Comparison of ENCODE assay signal across 11 cellular contexts in the genomic region with DNA sequence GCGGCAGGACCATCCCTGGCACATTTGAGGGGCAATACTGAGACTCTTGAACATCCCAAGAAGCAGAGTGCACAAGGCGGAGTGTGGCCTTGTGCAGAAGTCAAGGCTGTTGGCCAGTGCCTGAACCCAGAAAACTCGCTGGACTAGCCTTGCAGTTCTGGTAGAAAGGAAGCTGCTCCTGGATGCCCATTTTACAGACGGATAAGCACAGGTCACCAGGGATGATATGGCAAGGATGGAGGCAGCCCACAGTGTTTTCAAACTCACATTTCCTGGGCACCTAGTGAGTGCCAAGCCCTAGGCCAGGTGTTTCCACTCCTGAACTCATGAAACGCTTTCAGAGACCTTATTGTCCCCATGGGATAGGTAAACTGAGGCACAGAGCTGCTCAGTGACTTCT. TPM values are rescaled to one million over a fixed set of nuclear protein-coding genes. Genes with fewer than 3 reads are reported as not detected.
A peak's percentile ranks its signal among the peaks of the same experiment; 100 is the strongest.
DNase-seq lines count a peak whose midpoint lies in the region; ATAC-seq and TF ChIP-seq lines count a peak whose summit lies in the region.
"Had no signal": no experiment of that assay in that cellular context is flagged by ENCODE, and none has a peak within 500 bp of the region (broad histone marks: within the 10 kb centered on the region; RNA-seq: fewer than 3 reads in every experiment).

No MANE protein-coding gene starts in this region.

- intact Hi-C loops in heart right ventricle (cut with DNase I): loop anchor here in 9 of 10 donors (2.0 to 10.0 kb wide), 8 partner anchors 68 to 238 kb away; a partner anchor contains a TSS
- intact Hi-C loops in cardiac septum (cut with DNase I): loop anchor here (2.0 to 5.0 kb wide), 2 partner anchors 34 to 230 kb away; no protein-coding TSS in a partner anchor
- intact Hi-C loops in transverse colon (cut with DNase I; ENCODE audit: low total_unique reads): loop anchor here (10.0 kb wide), 1 partner anchor 232 kb away; no protein-coding TSS in a partner anchor
- intact Hi-C loops in upper lobe of right lung (cut with DNase I): no loop called here

- TF ChIP-seq EP300 in transverse colon (IDR thresholded peaks at IDR 0.05; ENCODE audit: low read depth): no peak

- WGBS in heart right ventricle, 2 donors: 83 to 84% methylated on average over 5 of the region's 5 CpGs
- 82 to 94% methylated on average over 4 to 5 of the region's 5 CpGs for WGBS in transverse colon (ENCODE audit: low coverage in 1 of 2), 2 donors

- H3K4me1 Mint-ChIP-seq in brain: peaks cover 45% of the 10 kb centered on the region
- peaks cover 40 to 76% (median 54%) of the 10 kb centered on the region in 4 donors for H3K4me1 Mint-ChIP-seq in naive thymus-derived CD8-positive, alpha-beta T cell

- peak overlapping the region in 8 of 10 donors; percentile 2 to 98 (median 54) for H3K27ac ChIP-seq in heart right ventricle
- H3K27ac ChIP-seq in transverse colon: peak overlapping the region; percentile 98 to 99 (median 98)
- H3K27ac ChIP-seq in upper lobe of right lung: no peak overlapping the region
- H3K27ac ChIP-seq: parathyroid adenoma had no signal

- TF ChIP-seq CTCF in heart right ventricle (IDR thresholded peaks at IDR 0.05): no peak
- TF ChIP-seq CTCF in brain (conservative IDR thresholded peaks at IDR 0.05): no peak
- no peak for TF ChIP-seq CTCF in transverse colon (IDR thresholded peaks at IDR 0.05)
- no peak for TF ChIP-seq CTCF in upper lobe of right lung (IDR thresholded peaks at IDR 0.05)

- peaks cover 0 to 2% (median 0%) of the 10 kb centered on the region in 5 experiments for H3K9me3 Mint-ChIP-seq in brain
- no peaks in the 10 kb centered on the region for H3K9me3 Mint-ChIP-seq in naive thymus-derived CD8-positive, alpha-beta T cell

- H3K36me3 Mint-ChIP-seq in brain: no peaks in the 10 kb centered on the region
- no peaks in the 10 kb centered on the region for H3K36me3 Mint-ChIP-seq in naive thymus-derived CD8-positive, alpha-beta T cell

- ATAC-seq in heart right ventricle: no peak
- no peak for ATAC-seq in naive thymus-derived CD8-positive, alpha-beta T cell
- ATAC-seq in upper lobe of right lung: no peak
- no peak for ATAC-seq in GM18868 (IDR thresholded peaks at IDR 0.05; ENCODE audit: unreplicated experiment)

- no peaks in the 10 kb centered on the region for H3K36me3 ChIP-seq in heart right ventricle
- H3K36me3 ChIP-seq in transverse colon: no peaks in the 10 kb centered on the region
- H3K36me3 ChIP-seq in upper lobe of right lung: no peaks in the 10 kb centered on the region

- peaks cover 17% of the 10 kb centered on the region for H3K27me3 Mint-ChIP-seq in brain
- no peaks in the 10 kb centered on the region for H3K27me3 Mint-ChIP-seq in naive thymus-derived CD8-positive, alpha-beta T cell

- H3K9me3 ChIP-seq in heart right ventricle (no peaks in the 10 kb centered on the region), transverse colon (no peaks in the 10 kb centered on the region), upper lobe of right lung (no peaks in the 10 kb centered on the region)

- no peak overlapping the region for H3K4me3 ChIP-seq in heart right ventricle
- no peak overlapping the region for H3K4me3 ChIP-seq in transverse colon
- no peak overlapping the region for H3K4me3 ChIP-seq in upper lobe of right lung

- in situ Hi-C loops in transverse colon (cut with MboI; ENCODE audit: low pct_ligation_motif_present in 1 of 4, low pct_unique_long_range_greater_than_20kb in 1 of 4, low sequenced_read_pairs in 3 of 4): no loop called here

- POLR2A ChIA-PET in naive thymus-derived CD8-positive, alpha-beta T cell (lab: Charles Lee): interaction anchor here (0.9 kb wide), 1 partner anchor 33 kb away, joined by 3 read pairs; no protein-coding TSS in a partner anchor

- TF ChIP-seq POLR2A in transverse colon (IDR thresholded peaks at IDR 0.05): no peak

- H3K27me3 ChIP-seq in heart right ventricle (no peaks in the 10 kb centered on the region), transverse colon (no peaks in the 10 kb centered on the region), upper lobe of right lung (no peaks in the 10 kb centered on the region)

- peak overlapping the region; percentile 19 to 78 (median 71) for H3K27ac Mint-ChIP-seq in brain
- H3K27ac Mint-ChIP-seq in naive thymus-derived CD8-positive, alpha-beta T cell: peak overlapping the region in 7 of 10 donors; percentile 8 to 60 (median 49)

- H3K4me3 Mint-ChIP-seq in brain: peak overlapping the region; percentile 48 to 82 (median 65)
- H3K4me3 Mint-ChIP-seq in naive thymus-derived CD8-positive, alpha-beta T cell: peak overlapping the region; percentile 51 to 97 (median 76)

- DNase-seq in heart right ventricle (no peak), cardiac septum (ENCODE audit: low spot score) (no peak), transverse colon (no peak), upper lobe of right lung (no peak), NCI-H526 (lab: John Stamatoyannopoulos, UW) (no peak)
- DNase-seq in naive thymus-derived CD8-positive, alpha-beta T cell: no peak
- DNase-seq: cerebellar nuclear complex, GDM1 had no signal

- H3K4me1 ChIP-seq in heart right ventricle: peaks cover 19 to 69% (median 32%) of the 10 kb centered on the region in 9 donors
- H3K4me1 ChIP-seq in transverse colon: peaks cover 12 to 39% (median 31%) of the 10 kb centered on the region in 4 donors
- peaks cover 39% of the 10 kb centered on the region for H3K4me1 ChIP-seq in upper lobe of right lung

RNA-seq across cellular contexts. Expression of a gene that starts 1.7 kb away (rescaled TPM):
- total RNA-seq in heart right ventricle (10 to 100 TPM; 28.9 to 71.6 (median 60.4) TPM), cardiac septum (70.5 TPM), transverse colon (100 to 1,000 TPM in 1 of 4 donors, 10 to 100 TPM in 3; 44.4 to 148 (median 59.6) TPM), upper lobe of right lung (68.3 TPM)
- polyA plus RNA-seq in heart right ventricle (100 to 1,000 TPM in 1 of 2 donors, 10 to 100 TPM in 1; 32.1 to 103 TPM), brain (ENCODE audit: insufficient read depth, low read depth, low replicate concordance) (19.0 TPM)
- 10 to 100 TPM; 39.4 to 42.2 TPM for total RNA-seq in naive thymus-derived CD8-positive, alpha-beta T cell
- polyA plus RNA-seq in naive thymus-derived CD8-positive, alpha-beta T cell: 10 to 100 TPM; 49.0 to 69.4 (median 49.7) TPM

RNA-seq across cellular contexts. Expression of a gene that starts 29.6 kb away (rescaled TPM):
- total RNA-seq in heart right ventricle: 10 to 100 TPM; 11.9 to 23.1 (median 19.6) TPM
- polyA plus RNA-seq in heart right ventricle: 1 to 10 TPM; 3.1 to 4.0 TPM
- 14.4 TPM for total RNA-seq in cardiac septum
- polyA plus RNA-seq in brain (ENCODE audit: insufficient read depth, low read depth, low replicate concordance): 19.6 TPM
- total RNA-seq in naive thymus-derived CD8-positive, alpha-beta T cell: 1 to 10 TPM; 9.2 to 9.3 TPM
- 1 to 10 TPM in 1 of 3 donors, under 1 TPM in 2; 0.60 to 1.2 (median 0.99) TPM for polyA plus RNA-seq in naive thymus-derived CD8-positive, alpha-beta T cell
- 1 to 10 TPM; 1.4 to 7.9 (median 5.0) TPM for total RNA-seq in transverse colon
- 19.5 TPM for total RNA-seq in upper lobe of right lung
